16 cellular contexts compared by ENCODE assay signal in genomic region chrX:41837270-41837944, GRCh38.
"Had no signal": no experiment of that assay in that cellular context is flagged by ENCODE, and none has a peak within 500 bp of the region (broad histone marks: within the 10 kb centered on the region; RNA-seq: fewer than 3 reads in every experiment).

No MANE protein-coding gene starts in this region.

- H3K4me3 Mint-ChIP-seq: neural progenitor cell; stimulated activated naive CD8-positive, alpha-beta T cell treated with anti-CD3 and anti-CD28 coated beads, Interleukin-15, amount 100 ng/mL, for 72 hours had no signal

- H3K27me3 Mint-ChIP-seq: stimulated activated naive CD8-positive, alpha-beta T cell treated with anti-CD3 and anti-CD28 coated beads, Interleukin-15, amount 100 ng/mL, for 72 hours had no signal

- H3K27ac Mint-ChIP-seq: neural progenitor cell; stimulated activated naive CD8-positive, alpha-beta T cell treated with anti-CD3 and anti-CD28 coated beads, Interleukin-15, amount 100 ng/mL, for 72 hours had no signal

- H3K4me1 Mint-ChIP-seq: neural progenitor cell had no signal

- ATAC-seq: gastrocnemius medialis; pancreas; stimulated activated naive CD8-positive, alpha-beta T cell treated with anti-CD3 and anti-CD28 coated beads, Interleukin-15, amount 100 ng/mL, for 72 hours; upper lobe of right lung had no signal

- H3K9me3 Mint-ChIP-seq: stimulated activated naive CD8-positive, alpha-beta T cell treated with anti-CD3 and anti-CD28 coated beads, Interleukin-15, amount 100 ng/mL, for 72 hours had no signal

- DNase-seq: activated CD4-positive, alpha-beta T cell treated with anti-CD3 and anti-CD28 coated beads for 48 hours; activated naive CD4-positive, alpha-beta T cell treated with anti-CD3 and anti-CD28 coated beads, Interleukin-2, amount 50 U/mL, for 16 hours; adrenal gland; caudate nucleus; cortex of kidney; effector CD8-positive, alpha-beta T cell; gastrocnemius medialis; islet precursor cell; left ventricle myocardium inferior; mesendoderm; pancreas; stimulated activated CD4-positive, alpha-beta T cell treated with anti-CD3 and anti-CD28 coated beads, Interleukin-2, amount 100 ng/mL, for 48 hours; stimulated activated naive CD8-positive, alpha-beta T cell treated with anti-CD3 and anti-CD28 coated beads, Interleukin-15, amount 100 ng/mL, for 72 hours; testis; upper lobe of right lung had no signal
